Comparison of ENCODE assay signal across 8 cellular contexts in genomic region chr7:150448789-150449147, GRCh38. TPM values are rescaled to one million over a fixed set of nuclear protein-coding genes. Genes with fewer than 3 reads are reported as not detected.
A peak's percentile ranks its signal among the peaks of the same experiment; 100 is the strongest.
DNase-seq lines count a peak whose midpoint lies in the region; ATAC-seq and TF ChIP-seq lines count a peak whose summit lies in the region.

No MANE protein-coding gene starts in this region.

- peaks cover 17 to 30% (median 21%) of the 10 kb centered on the region in 4 donors for H3K4me1 ChIP-seq in upper lobe of left lung

- DNase-seq in DMS114 treated with DMSO at 0.1 percent for 48 hours (lab: John Stamatoyannopoulos, UW; ENCODE audit: unreplicated experiment): peak; percentile 18
- DNase-seq in LoVo (ENCODE audit: low spot score): peak; percentile 81
- DNase-seq in SHP77 treated with DMSO at 0.1 percent for 48 hours (lab: John Stamatoyannopoulos, UW): peak; percentile 4
- peak; percentile 66 to 82 (median 74) for DNase-seq in activated naive CD4-positive, alpha-beta T cell (lab: John Stamatoyannopoulos, UW)
- DNase-seq in glomerular visceral epithelial cell (ENCODE audit: extremely low spot score): peak; percentile 63
- peak; percentile 93 for DNase-seq in posterior vena cava (ENCODE audit: low spot score)
- DNase-seq in upper lobe of left lung: peak in 1 of 2 donors; percentile 88

- no peaks in the 10 kb centered on the region for H3K9me3 ChIP-seq in upper lobe of left lung

- no peak for TF ChIP-seq POLR2A in upper lobe of left lung (IDR thresholded peaks at IDR 0.05)

- TF ChIP-seq EP300 in upper lobe of left lung (IDR thresholded peaks at IDR 0.05): no peak

- H3K4me3 ChIP-seq in upper lobe of left lung: peak overlapping the region in 1 of 4 donors; percentile 2

- H3K27ac ChIP-seq in upper lobe of left lung: peak overlapping the region; percentile 77 to 90 (median 88)

- intact Hi-C loops in posterior vena cava (cut with DNase I): no loop called here

- no peaks in the 10 kb centered on the region for H3K27me3 ChIP-seq in upper lobe of left lung

- no peaks in the 10 kb centered on the region for H3K36me3 ChIP-seq in upper lobe of left lung

- TF ChIP-seq CTCF in upper lobe of left lung (IDR thresholded peaks at IDR 0.05): peak; percentile 88 to 92 (median 91)

- ATAC-seq in GM21576 (IDR thresholded peaks at IDR 0.05; ENCODE audit: unreplicated experiment) (peak; percentile 52), upper lobe of left lung (ENCODE audit: low FRiP score in 2 of 2) (peak; percentile 66 to 76)

- WGBS in upper lobe of left lung, 2 donors: 0 to 1% methylated on average over 6 of the region's 6 CpGs

RNA-seq across cellular contexts. Expression of gene GIMAP8, which starts 1.7 kb away (rescaled TPM):
- 10 to 100 TPM; 12.9 to 15.4 TPM for total RNA-seq in posterior vena cava
- 10 to 100 TPM; 15.6 to 39.6 (median 31.7) TPM for total RNA-seq in upper lobe of left lung
